In genomic region chr17:82486186-82487084, GRCh38 we compare ENCODE assay signal across 16 cellular contexts. TPM values are rescaled to one million over a fixed set of nuclear protein-coding genes. Genes with fewer than 3 reads are reported as not detected.
A peak's percentile ranks its signal among the peaks of the same experiment; 100 is the strongest.
DNase-seq lines count a peak whose midpoint lies in the region; ATAC-seq and TF ChIP-seq lines count a peak whose summit lies in the region.
"Had no signal": no experiment of that assay in that cellular context is flagged by ENCODE, and none has a peak within 500 bp of the region (broad histone marks: within the 10 kb centered on the region; RNA-seq: fewer than 3 reads in every experiment).

No MANE protein-coding gene starts in this region.

- POLR2A ChIA-PET in activated CD8-positive, alpha-beta T cell treated with anti-CD3 and anti-CD28 coated beads, Interleukin-2, amount 10 ng/mL, durations not matched to agents 7 days and 5 days (lab: Charles Lee): no interaction called here
- POLR2A ChIA-PET in activated CD8-positive, alpha-beta T cell treated with anti-CD3 and anti-CD28 coated beads for 36 hours (lab: Charles Lee): no interaction called here

- H3K4me1 Mint-ChIP-seq in activated CD8-positive, alpha-beta T cell treated with anti-CD3 and anti-CD28 coated beads, Interleukin-2, amount 10 ng/mL, durations not matched to agents 7 days and 5 days (ENCODE audit: low read depth): peaks cover 20% of the 10 kb centered on the region
- H3K4me1 Mint-ChIP-seq in activated CD8-positive, alpha-beta T cell treated with anti-CD3 and anti-CD28 coated beads for 36 hours (ENCODE audit: low read depth): peaks cover 7% of the 10 kb centered on the region
- peaks cover 13% of the 10 kb centered on the region for H3K4me1 Mint-ChIP-seq in central memory CD8-positive, alpha-beta T cell
- H3K4me1 Mint-ChIP-seq in nephron progenitor cell: peaks cover 9% of the 10 kb centered on the region

- CTCF ChIA-PET in activated CD8-positive, alpha-beta T cell treated with anti-CD3 and anti-CD28 coated beads, Interleukin-2, amount 10 ng/mL, durations not matched to agents 7 days and 5 days (lab: Charles Lee): no interaction called here
- CTCF ChIA-PET in activated CD8-positive, alpha-beta T cell treated with anti-CD3 and anti-CD28 coated beads for 36 hours (lab: Charles Lee): no interaction called here

- peak overlapping the region; percentile 84 for H3K27ac Mint-ChIP-seq in activated CD8-positive, alpha-beta T cell treated with anti-CD3 and anti-CD28 coated beads, Interleukin-2, amount 10 ng/mL, durations not matched to agents 7 days and 5 days
- no peak overlapping the region for H3K27ac Mint-ChIP-seq in activated CD8-positive, alpha-beta T cell treated with anti-CD3 and anti-CD28 coated beads for 36 hours
- H3K27ac Mint-ChIP-seq in central memory CD8-positive, alpha-beta T cell (ENCODE audit: low read depth): peak overlapping the region; percentile 69
- H3K27ac Mint-ChIP-seq in nephron progenitor cell: peak overlapping the region; percentile 96

- no peaks in the 10 kb centered on the region for H3K9me3 Mint-ChIP-seq in activated CD8-positive, alpha-beta T cell treated with anti-CD3 and anti-CD28 coated beads, Interleukin-2, amount 10 ng/mL, durations not matched to agents 7 days and 5 days (ENCODE audit: insufficient read depth)
- no peaks in the 10 kb centered on the region for H3K9me3 Mint-ChIP-seq in activated CD8-positive, alpha-beta T cell treated with anti-CD3 and anti-CD28 coated beads for 36 hours
- no peaks in the 10 kb centered on the region for H3K9me3 Mint-ChIP-seq in central memory CD8-positive, alpha-beta T cell
- no peaks in the 10 kb centered on the region for H3K9me3 Mint-ChIP-seq in nephron progenitor cell
- H3K9me3 Mint-ChIP-seq: nephron had no signal

- no peak for ATAC-seq in activated CD8-positive, alpha-beta T cell treated with anti-CD3 and anti-CD28 coated beads, Interleukin-2, amount 10 ng/mL, durations not matched to agents 7 days and 5 days
- no peak for ATAC-seq in activated CD8-positive, alpha-beta T cell treated with anti-CD3 and anti-CD28 coated beads for 36 hours
- no peak for ATAC-seq in central memory CD8-positive, alpha-beta T cell (replicated peaks; ENCODE audit: extremely low read depth, poor library complexity, severe bottlenecking)
- ATAC-seq in HG03439 (IDR thresholded peaks at IDR 0.05; ENCODE audit: unreplicated experiment): no peak

- H3K27me3 Mint-ChIP-seq in activated CD8-positive, alpha-beta T cell treated with anti-CD3 and anti-CD28 coated beads, Interleukin-2, amount 10 ng/mL, durations not matched to agents 7 days and 5 days (ENCODE audit: low read depth): no peaks in the 10 kb centered on the region
- no peaks in the 10 kb centered on the region for H3K27me3 Mint-ChIP-seq in activated CD8-positive, alpha-beta T cell treated with anti-CD3 and anti-CD28 coated beads for 36 hours
- no peaks in the 10 kb centered on the region for H3K27me3 Mint-ChIP-seq in central memory CD8-positive, alpha-beta T cell
- H3K27me3 Mint-ChIP-seq in nephron progenitor cell (ENCODE audit: low read depth, poor library complexity): peaks cover 6% of the 10 kb centered on the region

- no peak for TF ChIP-seq CTCF in activated CD8-positive, alpha-beta T cell treated with anti-CD3 and anti-CD28 coated beads for 36 hours (IDR thresholded peaks at IDR 0.05)
- no peak for TF ChIP-seq CTCF in nephron progenitor cell (IDR thresholded peaks at IDR 0.05)

- peak overlapping the region; percentile 17 for H3K4me3 Mint-ChIP-seq in activated CD8-positive, alpha-beta T cell treated with anti-CD3 and anti-CD28 coated beads, Interleukin-2, amount 10 ng/mL, durations not matched to agents 7 days and 5 days
- H3K4me3 Mint-ChIP-seq in activated CD8-positive, alpha-beta T cell treated with anti-CD3 and anti-CD28 coated beads for 36 hours: no peak overlapping the region
- H3K4me3 Mint-ChIP-seq in central memory CD8-positive, alpha-beta T cell: peak overlapping the region; percentile 34
- no peak overlapping the region for H3K4me3 Mint-ChIP-seq in nephron progenitor cell
- H3K4me3 Mint-ChIP-seq: nephron had no signal

- H3K36me3 Mint-ChIP-seq in activated CD8-positive, alpha-beta T cell treated with anti-CD3 and anti-CD28 coated beads, Interleukin-2, amount 10 ng/mL, durations not matched to agents 7 days and 5 days (ENCODE audit: low read depth): peaks cover 50% of the 10 kb centered on the region
- peaks cover 14% of the 10 kb centered on the region for H3K36me3 Mint-ChIP-seq in activated CD8-positive, alpha-beta T cell treated with anti-CD3 and anti-CD28 coated beads for 36 hours (ENCODE audit: low read depth)
- H3K36me3 Mint-ChIP-seq in central memory CD8-positive, alpha-beta T cell (ENCODE audit: insufficient read depth): peaks cover 26% of the 10 kb centered on the region
- peaks cover 62% of the 10 kb centered on the region for H3K36me3 Mint-ChIP-seq in nephron progenitor cell (ENCODE audit: low read depth)

- intact Hi-C loops in activated CD8-positive, alpha-beta T cell treated with anti-CD3 and anti-CD28 coated beads for 36 hours (cut with micrococcal nuclease): no loop called here

- no peak for DNase-seq in activated CD8-positive, alpha-beta T cell treated with anti-CD3 and anti-CD28 coated beads, Interleukin-2, amount 10 ng/mL, durations not matched to agents 7 days and 5 days
- DNase-seq in activated CD8-positive, alpha-beta T cell treated with anti-CD3 and anti-CD28 coated beads for 36 hours: no peak
- DNase-seq in D341Med (ENCODE audit: low spot score) (peak; percentile 29), nephron progenitor cell (no peak), NCI-H2196 (lab: John Stamatoyannopoulos, UW; ENCODE audit: unreplicated experiment) (no peak), ecto neural progenitor cell (ENCODE audit: low spot score) (no peak)
- no peak for DNase-seq in central memory CD8-positive, alpha-beta T cell (ENCODE audit: low spot score in 2 of 2)
- DNase-seq: activated T-cell treated with anti-CD3 and anti-CD28 coated beads, Interleukin-2, amount 50 U/mL, for 48 hours; DND-41; glutamatergic neuron; NCI-H2029 treated with DMSO at 0.1 percent for 48 hours; NCI-H524; SHP77 treated with DMSO at 0.1 percent for 48 hours; stimulated activated naive CD4-positive, alpha-beta T cell had no signal

RNA-seq across cellular contexts. Expression of gene NARF, which starts 27.9 kb away (rescaled TPM):
- total RNA-seq in activated CD8-positive, alpha-beta T cell treated with anti-CD3 and anti-CD28 coated beads, Interleukin-2, amount 10 ng/mL, durations not matched to agents 7 days and 5 days: 100 to 1,000 TPM; 112 to 114 TPM
- 10 to 100 TPM; 63.9 to 65.4 TPM for total RNA-seq in activated CD8-positive, alpha-beta T cell treated with anti-CD3 and anti-CD28 coated beads for 36 hours

RNA-seq across cellular contexts. Expression of gene FOXK2, which starts 33.1 kb away (rescaled TPM):
- total RNA-seq in activated CD8-positive, alpha-beta T cell treated with anti-CD3 and anti-CD28 coated beads, Interleukin-2, amount 10 ng/mL, durations not matched to agents 7 days and 5 days: 10 to 100 TPM; 62.3 to 65.3 TPM
- total RNA-seq in activated CD8-positive, alpha-beta T cell treated with anti-CD3 and anti-CD28 coated beads for 36 hours: 10 to 100 TPM; 55.6 to 59.5 TPM

RNA-seq across cellular contexts. Expression of gene CYBC1, which starts 35.9 kb away (rescaled TPM):
- 100 to 1,000 TPM; 220 to 247 TPM for total RNA-seq in activated CD8-positive, alpha-beta T cell treated with anti-CD3 and anti-CD28 coated beads, Interleukin-2, amount 10 ng/mL, durations not matched to agents 7 days and 5 days
- total RNA-seq in activated CD8-positive, alpha-beta T cell treated with anti-CD3 and anti-CD28 coated beads for 36 hours: 100 to 1,000 TPM; 189 to 192 TPM

Comparison
In these comparisons a context has a peak if more than half of its experiments do, and no peak if none do; other contexts are left out.
1. H3K4me3 Mint-ChIP-seq: peak in activated CD8-positive, alpha-beta T cell treated with anti-CD3 and anti-CD28 coated beads, Interleukin-2, amount 10 ng/mL, durations not matched to agents 7 days and 5 days (single experiment) and central memory CD8-positive, alpha-beta T cell (single experiment); none in activated CD8-positive, alpha-beta T cell treated with anti-CD3 and anti-CD28 coated beads for 36 hours (single experiment) and nephron progenitor cell (single experiment).